Comparison of ENCODE assay signal across 8 cellular contexts in the genomic region with DNA sequence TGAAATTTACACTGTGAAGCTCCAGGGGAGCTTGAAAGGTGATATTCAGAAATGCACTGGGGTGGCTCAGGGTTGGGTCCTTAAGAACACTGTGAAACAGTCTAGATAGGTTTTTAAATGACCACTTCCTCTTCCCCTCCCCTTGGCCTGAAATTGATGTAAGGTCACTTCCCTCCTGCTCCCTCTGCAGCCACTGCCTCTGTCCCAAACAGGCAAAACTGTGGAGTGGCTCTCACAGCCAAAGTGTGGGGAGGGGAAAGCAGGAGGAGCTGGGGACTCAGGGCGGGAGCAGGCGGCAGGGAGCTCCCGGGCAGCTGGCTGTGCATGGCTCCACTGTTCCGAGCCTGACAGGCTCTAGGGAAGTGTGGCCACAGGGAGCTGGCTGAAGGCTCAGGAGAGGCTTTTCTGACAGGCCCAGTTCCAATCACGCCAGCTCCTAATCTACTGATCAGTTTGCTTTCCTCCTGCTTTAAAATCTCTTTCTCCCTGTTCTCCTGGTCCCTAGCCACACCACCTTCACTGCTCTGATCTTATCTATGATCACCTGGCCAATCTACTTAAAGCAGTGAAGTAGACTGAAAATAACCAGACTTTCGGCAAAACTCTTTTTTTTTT. TPM values are rescaled to one million over a fixed set of nuclear protein-coding genes. Genes with fewer than 3 reads are reported as not detected.
DNase-seq lines count a peak whose midpoint lies in the region; ATAC-seq and TF ChIP-seq lines count a peak whose summit lies in the region.

No MANE protein-coding gene starts in this region.

- H3K4me3 Mint-ChIP-seq in activated T-cell treated with anti-CD3 and anti-CD28 coated beads, Interleukin-2, amount 50 U/mL, for 4 hours: no peak overlapping the region

- no peaks in the 10 kb centered on the region for H3K27me3 ChIP-seq in HAP-1 (ENCODE audit: low read depth)

- ATAC-seq in activated CD4-positive, CD25-positive, alpha-beta regulatory T cell treated with anti-CD3 and anti-CD28 coated beads, Interleukin-2, amount 50 U/mL, for 24 hours: no peak
- ATAC-seq in activated T-cell treated with anti-CD3 and anti-CD28 coated beads, Interleukin-2, amount 50 U/mL, for 4 hours: no peak

- H3K36me3 Mint-ChIP-seq in activated T-cell treated with anti-CD3 and anti-CD28 coated beads, Interleukin-2, amount 50 U/mL, for 4 hours (ENCODE audit: insufficient read depth): peaks cover 10% of the 10 kb centered on the region

- H3K4me3 ChIP-seq in GM12865 (ENCODE audit: low read depth, low read length): no peak overlapping the region
- H3K4me3 ChIP-seq in HAP-1: no peak overlapping the region

- peak; percentile 66 for DNase-seq in GM12865 (ENCODE audit: low read depth)
- DNase-seq in KBM-7: peak; percentile 48
- peak; percentile 55 for DNase-seq in cerebellar cortex (ENCODE audit: low spot score)
- DNase-seq in midbrain (lab: John Stamatoyannopoulos, UW): peak; percentile 77
- DNase-seq in NCI-H526 treated with DMSO at 0.1 percent for 48 hours (lab: John Stamatoyannopoulos, UW): no peak
- DNase-seq in activated T-cell treated with anti-CD3 and anti-CD28 coated beads, Interleukin-2, amount 50 U/mL, for 4 hours: no peak
- DNase-seq in HAP-1 (ENCODE audit: low spot score in 2 of 2): no peak

- in situ Hi-C loops in KBM-7 (cut with MboI; ENCODE audit: low pct_unique_long_range_greater_than_20kb, low sequenced_read_pairs): no loop called here
- in situ Hi-C loops in HAP-1 (cut with MboI; ENCODE audit: low sequenced_read_pairs): no loop called here

- no peaks in the 10 kb centered on the region for H3K27me3 Mint-ChIP-seq in activated T-cell treated with anti-CD3 and anti-CD28 coated beads, Interleukin-2, amount 50 U/mL, for 4 hours (ENCODE audit: low read depth)

- H3K4me1 Mint-ChIP-seq in activated T-cell treated with anti-CD3 and anti-CD28 coated beads, Interleukin-2, amount 50 U/mL, for 4 hours (ENCODE audit: low read depth): peaks cover 10% of the 10 kb centered on the region

- TF ChIP-seq CTCF in GM12865 (IDR thresholded peaks at IDR 0.05; ENCODE audit: insufficient read depth, low read depth, low read length, missing control alignments): no peak

- H3K9me3 ChIP-seq in HAP-1: no peaks in the 10 kb centered on the region

- no peaks in the 10 kb centered on the region for H3K9me3 Mint-ChIP-seq in activated T-cell treated with anti-CD3 and anti-CD28 coated beads, Interleukin-2, amount 50 U/mL, for 4 hours

- no peaks in the 10 kb centered on the region for H3K36me3 ChIP-seq in HAP-1 (replicated peaks)

- peaks cover 7% of the 10 kb centered on the region for H3K4me1 ChIP-seq in HAP-1

RNA-seq across cellular contexts. Expression of a gene that starts 5.1 kb away (rescaled TPM):
- total RNA-seq in activated T-cell treated with anti-CD3 and anti-CD28 coated beads, Interleukin-2, amount 50 U/mL, for 4 hours: 10 to 100 TPM; 51.5 to 54.3 (median 52.4) TPM

RNA-seq across cellular contexts. Expression of a gene that starts 26.9 kb away (rescaled TPM):
- total RNA-seq in activated T-cell treated with anti-CD3 and anti-CD28 coated beads, Interleukin-2, amount 50 U/mL, for 4 hours: 1 to 10 TPM in 2 of 3 donors, under 1 TPM in 1; 0.81 to 1.3 (median 1.1) TPM

RNA-seq across cellular contexts. Expression of a gene that starts 43.0 kb away (rescaled TPM):
- total RNA-seq in activated T-cell treated with anti-CD3 and anti-CD28 coated beads, Interleukin-2, amount 50 U/mL, for 4 hours: 1 to 10 TPM; 1.4 to 4.1 (median 3.4) TPM

Comparison
In these comparisons a context has a peak if more than half of its experiments do, and no peak if none do; other contexts are left out.
1. DNase-seq: peak in GM12865 (single experiment), KBM-7 (single experiment), cerebellar cortex (single experiment) and midbrain (single experiment); none in NCI-H526 treated with DMSO at 0.1 percent for 48 hours (single experiment), activated T-cell treated with anti-CD3 and anti-CD28 coated beads, Interleukin-2, amount 50 U/mL, for 4 hours (single experiment) and HAP-1 (0 of 2).